Comparison of ENCODE assay signal across 8 cellular contexts in the genomic region with DNA sequence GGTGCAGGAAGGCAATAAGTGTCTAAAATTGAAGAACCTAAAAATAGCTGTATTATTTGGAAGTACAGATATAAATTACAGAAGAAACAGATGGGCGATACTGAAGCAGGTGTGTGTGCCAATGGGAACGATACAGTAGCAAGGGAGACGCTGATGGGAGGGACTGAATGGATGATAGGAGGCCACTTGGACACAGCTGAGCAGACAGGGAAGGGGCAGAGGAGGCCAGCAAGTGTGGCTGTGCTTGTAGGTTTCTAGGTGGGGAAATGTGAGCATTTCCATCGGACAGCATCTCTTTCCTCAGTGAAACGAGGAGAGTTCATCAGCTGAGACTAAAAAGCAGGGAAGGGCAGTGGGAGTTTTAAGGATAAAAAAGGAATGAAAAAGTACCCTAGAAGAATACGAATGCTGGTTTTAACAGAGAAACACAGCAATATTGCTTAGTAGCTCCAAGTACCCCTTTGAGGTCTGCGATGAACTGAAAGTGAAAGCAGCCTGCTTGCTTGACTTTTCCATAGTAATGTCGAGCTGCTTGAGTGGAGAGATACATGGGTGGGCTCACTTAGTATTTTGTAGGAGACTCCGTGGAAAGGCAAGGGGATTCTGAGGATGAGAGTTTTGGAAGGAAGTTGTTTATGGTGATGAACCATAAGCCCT.
A peak's percentile ranks its signal among the peaks of the same experiment; 100 is the strongest.
DNase-seq lines count a peak whose midpoint lies in the region; ATAC-seq and TF ChIP-seq lines count a peak whose summit lies in the region.

No MANE protein-coding gene starts in this region.

- no peaks in the 10 kb centered on the region for H3K4me1 ChIP-seq in GM23248 (ENCODE audit: insufficient read depth)
- H3K4me1 ChIP-seq in spleen: peaks cover 0 to 18% (median 9%) of the 10 kb centered on the region in 6 donors

- no peak overlapping the region for H3K9ac ChIP-seq in GM23248

- in situ Hi-C loops in GM23248 (cut with MboI): no loop called here

- H3K4me3 ChIP-seq in GM12865 (ENCODE audit: low read depth, low read length) (peak overlapping the region; percentile 57), GM23248 (peak overlapping the region; percentile 32; the same call in 1 of the 2 replicates), spleen (peak overlapping the region; percentile 14 to 72 (median 40))

- H3F3A ChIP-seq in GM23248 (ENCODE audit: insufficient read depth): no peaks in the 10 kb centered on the region

- H3K27ac ChIP-seq in GM23248: no peak overlapping the region
- H3K27ac ChIP-seq in spleen: peak overlapping the region; percentile 30 to 74 (median 68)

- no peak overlapping the region for H2AFZ ChIP-seq in GM23248

- no peaks in the 10 kb centered on the region for H3K9me3 ChIP-seq in GM23248 (ENCODE audit: low read depth)
- peaks cover 0 to under 1% (median 0%) of the 10 kb centered on the region in 8 donors for H3K9me3 ChIP-seq in spleen

- H3K27ac Mint-ChIP-seq in effector memory CD8-positive, alpha-beta T cell: no peak overlapping the region

- H3K36me3 ChIP-seq in GM23248 (ENCODE audit: low read depth): no peaks in the 10 kb centered on the region
- no peaks in the 10 kb centered on the region for H3K36me3 ChIP-seq in spleen

- no peak overlapping the region for H3K4me2 ChIP-seq in GM23248 (ENCODE audit: unreplicated experiment)

- no peaks in the 10 kb centered on the region for H3K9me3 Mint-ChIP-seq in effector memory CD8-positive, alpha-beta T cell

- H3K9me2 ChIP-seq in GM23248 (ENCODE audit: insufficient read depth): no peaks in the 10 kb centered on the region

- ATAC-seq in effector memory CD8-positive, alpha-beta T cell (replicated peaks): peak; percentile 77
- no peak for ATAC-seq in GM19328 (IDR thresholded peaks at IDR 0.05; ENCODE audit: unreplicated experiment)

- no peaks in the 10 kb centered on the region for H3K27me3 Mint-ChIP-seq in effector memory CD8-positive, alpha-beta T cell

- DNase-seq in GM12865 (ENCODE audit: low read depth): peak; percentile 40
- no peak for DNase-seq in GM23248
- DNase-seq in NCI-H524 treated with DMSO at 0.1 percent for 48 hours (lab: John Stamatoyannopoulos, UW): peak; percentile 77
- peak in 2 of 3 experiments; percentile 15 to 22 for DNase-seq in effector memory CD8-positive, alpha-beta T cell
- DNase-seq in spleen: no peak
- DNase-seq in NCI-H82 treated with DMSO at 0.1 percent for 48 hours (lab: John Stamatoyannopoulos, UW; ENCODE audit: unreplicated experiment): no peak
- no peak for DNase-seq in SKM-1 (lab: John Stamatoyannopoulos, UW; ENCODE audit: unreplicated experiment)

- no peak for TF ChIP-seq POLR2A in spleen (IDR thresholded peaks at IDR 0.05)

- H3K4me1 Mint-ChIP-seq in effector memory CD8-positive, alpha-beta T cell (ENCODE audit: low read depth in 2 of 2): peaks cover 0 to 2% of the 10 kb centered on the region in 2 donors

- 70 to 76% methylated on average over 9 of the region's 9 CpGs for WGBS in GM23248 (ENCODE audit: low coverage in 1 of 2, low lambda C conversion rate in 2 of 2, missing lambda C conversion rate in 2 of 2), 2 experiments
- 12 to 28% (median 20%) methylated on average over 9 of the region's 9 CpGs for WGBS in spleen, 5 donors

- no peaks in the 10 kb centered on the region for H4K20me1 ChIP-seq in GM23248 (ENCODE audit: insufficient read depth)

- H3K4me3 Mint-ChIP-seq in effector memory CD8-positive, alpha-beta T cell: no peak overlapping the region

- H3K79me2 ChIP-seq in GM23248 (ENCODE audit: insufficient read depth): no peaks in the 10 kb centered on the region

- TF ChIP-seq CTCF in GM12865 (IDR thresholded peaks at IDR 0.05; ENCODE audit: insufficient read depth, low read depth, low read length, missing control alignments) (no peak), spleen (IDR thresholded peaks at IDR 0.05 in 8 of 11, conservative IDR thresholded peaks at IDR 0.05 in 3 of 11) (no peak)

- H3K27me3 ChIP-seq in GM23248 (replicated peaks; ENCODE audit: insufficient read depth) (no peaks in the 10 kb centered on the region; the same call in 1 of the 2 replicates), spleen (replicated peaks in 1 of 7) (no peaks in the 10 kb centered on the region)

- H3K36me3 Mint-ChIP-seq in effector memory CD8-positive, alpha-beta T cell (ENCODE audit: insufficient read depth): no peaks in the 10 kb centered on the region

- intact Hi-C loops in spleen (cut with DNase I; ENCODE audit: low total_unique reads): no loop called here

Comparison
In these comparisons a context has a peak if more than half of its experiments do, and no peak if none do; other contexts are left out.
1. DNase-seq: peak in GM12865 (single experiment), NCI-H524 treated with DMSO at 0.1 percent for 48 hours (single experiment) and effector memory CD8-positive, alpha-beta T cell (2 of 3); none in GM23248 (single experiment), spleen (single experiment), NCI-H82 treated with DMSO at 0.1 percent for 48 hours (single experiment) and SKM-1 (single experiment).
2. Peak in every context shown above with its lines, with median percentiles within 50 percentile points of each other: H3K4me3 ChIP-seq.